Comparison of ENCODE assay signal across 8 cellular contexts in genomic region chr11:36431429-36432092, GRCh38.
DNase-seq lines count a peak whose midpoint lies in the region; TF ChIP-seq lines count a peak whose summit lies in the region.

No MANE protein-coding gene starts in this region.

- peaks cover 26% of the 10 kb centered on the region for H3K36me3 Mint-ChIP-seq in MCF 10A (ENCODE audit: insufficient read depth, unreplicated experiment)

- POLR2A ChIA-PET in MCF 10A (lab: Yijun Ruan, JAX): interaction anchor here (0.7 to 2.8 kb wide), 3 partner anchors 8 to 36 kb away, joined by 3 to 12 read pairs (median 4); no protein-coding TSS in a partner anchor

- H3K27me3 Mint-ChIP-seq in MCF 10A (ENCODE audit: insufficient read depth, unreplicated experiment): no peaks in the 10 kb centered on the region

- H3K36me3 ChIP-seq in breast epithelium: no peaks in the 10 kb centered on the region

- no TSS peak for BruUV-seq in MCF 10A (replicated peaks; lab: Mats Ljungman, UMichigan)

- no peaks in the 10 kb centered on the region for H3K9me3 ChIP-seq in breast epithelium

- intact Hi-C loops in MCF 10A (cut with micrococcal nuclease): loop anchor here (5.0 kb wide), 1 partner anchor 59 kb away; no protein-coding TSS in a partner anchor
- intact Hi-C loops in breast epithelium (cut with DNase I; ENCODE audit: low total_unique reads): no loop called here

- no peak overlapping the region for H3K4me3 ChIP-seq in breast epithelium
- no peak overlapping the region for H3K4me3 ChIP-seq in skeletal muscle cell (ENCODE audit: low read depth, low read length)

- DNase-seq in MCF 10A (ENCODE audit: unreplicated experiment) (peak; percentile 90), breast epithelium (ENCODE audit: low spot score in 2 of 2) (no peak), T1000 (lab: John Stamatoyannopoulos, UW) (peak; percentile 54), foreskin melanocyte (peak; percentile 94), skeletal muscle cell (ENCODE audit: low read depth) (peak; percentile 93), NCI-H2081 (lab: John Stamatoyannopoulos, UW) (no peak), NCI-H2171 treated with DMSO at 0.1 percent for 48 hours (lab: John Stamatoyannopoulos, UW) (no peak), NCI-H1694 (lab: John Stamatoyannopoulos, UW) (no peak)

- peak overlapping the region; percentile 50 for H3K27ac Mint-ChIP-seq in MCF 10A (ENCODE audit: low read depth, unreplicated experiment)

- peaks cover 27% of the 10 kb centered on the region for H3K4me1 Mint-ChIP-seq in MCF 10A (ENCODE audit: insufficient read depth, unreplicated experiment)

- TF ChIP-seq POLR2A in breast epithelium (IDR thresholded peaks at IDR 0.05): no peak

- no peak for TF ChIP-seq CTCF in MCF 10A (IDR thresholded peaks at IDR 0.05; ENCODE audit: unreplicated experiment)
- TF ChIP-seq CTCF in breast epithelium (IDR thresholded peaks at IDR 0.05): no peak

- no peaks in the 10 kb centered on the region for H3K9me3 Mint-ChIP-seq in MCF 10A (ENCODE audit: unreplicated experiment)

- no peak overlapping the region for H3K4me3 Mint-ChIP-seq in MCF 10A (ENCODE audit: unreplicated experiment)

- no peak overlapping the region for H3K27ac ChIP-seq in breast epithelium

- no peaks in the 10 kb centered on the region for H3K4me1 ChIP-seq in breast epithelium

- H3K27me3 ChIP-seq in breast epithelium: no peaks in the 10 kb centered on the region

- CTCF ChIA-PET in MCF 10A (lab: Yijun Ruan, JAX): interaction anchor here (0.8 to 2.1 kb wide), 5 partner anchors 10 to 61 kb away, joined by 3 to 15 read pairs (median 3); no protein-coding TSS in a partner anchor

Comparison
In these comparisons a context has a peak if more than half of its experiments do, and no peak if none do; other contexts are left out.
1. DNase-seq: peak in MCF 10A (single experiment), T1000 (single experiment), foreskin melanocyte (single experiment) and skeletal muscle cell (single experiment); none in breast epithelium (0 of 2), NCI-H2081 (0 of 2), NCI-H2171 treated with DMSO at 0.1 percent for 48 hours (single experiment) and NCI-H1694 (single experiment).